In genomic region chr17:46167267-46167666, GRCh38 we compare ENCODE assay signal across 22 cellular contexts. TPM values are rescaled to one million over a fixed set of nuclear protein-coding genes. Genes with fewer than 3 reads are reported as not detected.
DNase-seq lines count a peak whose midpoint lies in the region; ATAC-seq and TF ChIP-seq lines count a peak whose summit lies in the region.
"Had no signal": no experiment of that assay in that cellular context is flagged by ENCODE, and none has a peak within 500 bp of the region (broad histone marks: within the 10 kb centered on the region; RNA-seq: fewer than 3 reads in every experiment).

No MANE protein-coding gene starts in this region.

- H3K9me3 Mint-ChIP-seq in Calu3 (ENCODE audit: low read depth, unreplicated experiment) (peaks cover 2% of the 10 kb centered on the region), osteocyte (ENCODE audit: unreplicated experiment) (no peaks in the 10 kb centered on the region)
- H3K9me3 Mint-ChIP-seq: T-helper 2 cell treated with Interferon-gamma antibody and Interleukin-4, amounts not matched to agents 5 μg/mL and 100 μg/mL, for 36 hours had no signal

- no peak for DNase-seq in Calu3
- no peak for DNase-seq in RWPE1 (ENCODE audit: low spot score)
- DNase-seq in epithelial cell of prostate (ENCODE audit: low read depth, low spot score): no peak
- no peak for DNase-seq in osteocyte (ENCODE audit: extremely low spot score, unreplicated experiment)
- no peak for DNase-seq in NCI-H526 treated with DMSO at 0.1 percent for 48 hours (lab: John Stamatoyannopoulos, UW)
- DNase-seq in nucleus accumbens (lab: John Stamatoyannopoulos, UW): no peak
- DNase-seq: activated CD4-positive, alpha-beta T cell treated with anti-CD3 and anti-CD28 coated beads, Interleukin-2, amount 50 U/mL, for 4 hours; activated CD8-positive, alpha-beta memory T cell treated with anti-CD3 and anti-CD28 coated beads, Interleukin-2, amount 50 U/mL, for 48 hours; activated effector memory CD4-positive, alpha-beta T cell treated with Interleukin-2 at 50 U/mL for 16 hours; AML-193; DMS79 treated with DMSO at 0.1 percent for 48 hours; erythroblast; heart left ventricle; left cardiac atrium; mammary epithelial cell; NCI-H1092 treated with DMSO at 0.1 percent for 48 hours; NCI-H2029; NCI-H748 treated with DMSO at 0.1 percent for 48 hours; right cardiac atrium; stomach had no signal

- H3K27me3 Mint-ChIP-seq in Calu3 (ENCODE audit: unreplicated experiment): no peaks in the 10 kb centered on the region
- no peaks in the 10 kb centered on the region for H3K27me3 Mint-ChIP-seq in osteocyte (ENCODE audit: unreplicated experiment)

- POLR2A ChIA-PET in RWPE1 (lab: Yijun Ruan, JAX; ENCODE audit: low non-redundant PET): no interaction called here

- peaks cover 39% of the 10 kb centered on the region for H3K36me3 Mint-ChIP-seq in Calu3 (ENCODE audit: insufficient read depth, unreplicated experiment)
- H3K36me3 Mint-ChIP-seq in osteocyte (ENCODE audit: unreplicated experiment): peaks cover 45% of the 10 kb centered on the region

- no TSS peak for BruUV-seq in Calu3 (replicated peaks; lab: Mats Ljungman, UMichigan)

- H3K4me1 Mint-ChIP-seq in Calu3 (ENCODE audit: low read depth, unreplicated experiment) (peaks cover 65% of the 10 kb centered on the region), osteocyte (ENCODE audit: unreplicated experiment) (peaks cover 71% of the 10 kb centered on the region)

- no peak for TF ChIP-seq CTCF in Calu3 (IDR thresholded peaks at IDR 0.05; ENCODE audit: unreplicated experiment)
- peak; percentile 7; the same call in 1 of the 2 replicates for TF ChIP-seq CTCF in RWPE1 (conservative IDR thresholded peaks at IDR 0.05; ENCODE audit: low read depth)
- no peak for TF ChIP-seq CTCF in osteocyte (IDR thresholded peaks at IDR 0.05)

- CTCF ChIA-PET in Calu3 (lab: Charles Lee) (interaction anchor here (0.9 to 2.1 kb wide), 4 partner anchors 24 to 46 kb away, joined by 3 to 14 read pairs (median 4); partner anchors contain the start of gene KANSL1), RWPE1 (lab: Yijun Ruan, JAX) (interaction anchor here (0.6 kb wide), 1 partner anchor 23 kb away, joined by 3 read pairs; no protein-coding TSS in a partner anchor)

- intact Hi-C loops in Calu3 (cut with micrococcal nuclease; ENCODE audit: unreplicated experiment): no loop called here

- H3K4me3 Mint-ChIP-seq in Calu3 (ENCODE audit: low read depth, unreplicated experiment): no peak overlapping the region
- no peak overlapping the region for H3K4me3 Mint-ChIP-seq in osteocyte (ENCODE audit: unreplicated experiment)
- H3K4me3 Mint-ChIP-seq: T-helper 2 cell treated with Interferon-gamma antibody and Interleukin-4, amounts not matched to agents 5 μg/mL and 100 μg/mL, for 36 hours had no signal

- ATAC-seq in HG03442 (IDR thresholded peaks at IDR 0.05; ENCODE audit: unreplicated experiment): no peak
- ATAC-seq: heart left ventricle, left cardiac atrium, right cardiac atrium had no signal

- H3K27ac ChIP-seq in RWPE1 (no peak overlapping the region), epithelial cell of prostate (peak overlapping the region; percentile 76)
- H3K27ac ChIP-seq: heart left ventricle, stomach had no signal

- peak overlapping the region; percentile 9 for H3K27ac Mint-ChIP-seq in Calu3 (ENCODE audit: unreplicated experiment)
- peak overlapping the region; percentile 81 for H3K27ac Mint-ChIP-seq in osteocyte (ENCODE audit: unreplicated experiment)
- H3K27ac Mint-ChIP-seq: T-helper 2 cell treated with Interferon-gamma antibody and Interleukin-4, amounts not matched to agents 5 μg/mL and 100 μg/mL, for 36 hours had no signal

RNA-seq across cellular contexts. Expression of gene KANSL1, which starts 26.0 kb away (rescaled TPM):
- 187 and 190 TPM in 2 replicates for total RNA-seq in Calu3 (2022)
- total RNA-seq in osteocyte: 99.0 and 102 TPM in 2 replicates
